Comparison of ENCODE assay signal across 12 cellular contexts in genomic region chr5:111697881-111698757, GRCh38. TPM values are rescaled to one million over a fixed set of nuclear protein-coding genes. Genes with fewer than 3 reads are reported as not detected.
DNase-seq lines count a peak whose midpoint lies in the region; FAIRE-seq and TF ChIP-seq lines count a peak whose summit lies in the region.
"Had no signal": no experiment of that assay in that cellular context is flagged by ENCODE, and none has a peak within 500 bp of the region (broad histone marks: within the 10 kb centered on the region; RNA-seq: fewer than 3 reads in every experiment).

No MANE protein-coding gene starts in this region.

- H3K4me1 ChIP-seq in endodermal cell (ENCODE audit: control insufficient read depth, insufficient read depth, low read length) (no peaks in the 10 kb centered on the region), ovary (ENCODE audit: insufficient read depth) (no peaks in the 10 kb centered on the region)

- TF ChIP-seq CTCF in D721Med (IDR thresholded peaks at IDR 0.05; ENCODE audit: insufficient read depth, missing control alignments) (peak; percentile 4), LNCaP clone FGC (IDR thresholded peaks at IDR 0.05; ENCODE audit: control insufficient read depth, extremely low read depth, insufficient read depth) (peak; percentile 24; the same call in 1 of the 2 replicates), endodermal cell (conservative IDR thresholded peaks at IDR 0.05) (peak; percentile 77), ovary (IDR thresholded peaks at IDR 0.05) (no peak)

- no peaks in the 10 kb centered on the region for H3K9me3 Mint-ChIP-seq in endodermal cell

- H3K4me3 ChIP-seq in LNCaP clone FGC (ENCODE audit: low read depth, low read length) (no peak overlapping the region), endodermal cell (ENCODE audit: low read length) (no peak overlapping the region), ovary (no peak overlapping the region)

- no peak overlapping the region for H3K9ac ChIP-seq in endodermal cell (ENCODE audit: extremely low read depth, low read length, poor library complexity, severe bottlenecking)

- intact Hi-C loops in ovary (cut with DNase I) = no loop called here

- no peak for FAIRE-seq in D721Med (lab: Jason Lieb, UNC)
- no peak for FAIRE-seq in RCC 7860 (lab: Jason Lieb, UNC)

- H3K36me3 Mint-ChIP-seq in endodermal cell (ENCODE audit: low read depth) = no peaks in the 10 kb centered on the region

- H3K27ac Mint-ChIP-seq in endodermal cell = no peak overlapping the region

- H3K9me3 ChIP-seq in endodermal cell (ENCODE audit: control insufficient read depth, low read length) (no peaks in the 10 kb centered on the region), ovary (no peaks in the 10 kb centered on the region)

- no peaks in the 10 kb centered on the region for H3K36me3 ChIP-seq in endodermal cell (ENCODE audit: control insufficient read depth, insufficient read depth, low read length)
- H3K36me3 ChIP-seq in ovary = no peaks in the 10 kb centered on the region

- 72 to 87% methylated on average over 3 to 6 of the region's 6 CpGs for WGBS in endodermal cell (ENCODE audit: insufficient coverage in 1 of 2, insufficient read length in 1 of 2), 2 experiments
- 56 to 57% (median 57%) methylated on average over 6 of the region's 6 CpGs for WGBS in ovary, 3 donors

- TF ChIP-seq EP300 in ovary (IDR thresholded peaks at IDR 0.05) = no peak

- DNase-seq in D721Med (ENCODE audit: insufficient read length, low spot score) (no peak), LNCaP clone FGC (ENCODE audit: low read depth) (peak; percentile 6), endodermal cell (peak; percentile 85), midbrain (lab: John Stamatoyannopoulos, UW) (peak; percentile 5), SW480 (ENCODE audit: low spot score) (no peak), RCC 7860 (ENCODE audit: low spot score) (no peak), ovary (no peak), NCI-H1694 (lab: John Stamatoyannopoulos, UW) (no peak)
- DNase-seq: activated naive CD4-positive, alpha-beta T cell treated with Interleukin-2 at 50 U/mL for 16 hours; erythroblast; KBM-7; stimulated activated CD4-positive, alpha-beta T cell treated with anti-CD3 and anti-CD28 coated beads, Interleukin-1b, Interleukin-23, amount 100 ng/mL, for 48 hours had no signal

- H3K4me3 Mint-ChIP-seq in endodermal cell = no peak overlapping the region

- no peak overlapping the region for H3K27ac ChIP-seq in endodermal cell (ENCODE audit: low read depth, low read length)
- no peak overlapping the region for H3K27ac ChIP-seq in ovary

- peaks cover 3% of the 10 kb centered on the region for H3K27me3 Mint-ChIP-seq in endodermal cell (ENCODE audit: insufficient read depth)

- peaks cover 7% of the 10 kb centered on the region for H3K4me1 Mint-ChIP-seq in endodermal cell

- H3K27me3 ChIP-seq in endodermal cell (ENCODE audit: control insufficient read depth, insufficient read depth, low read length, poor library complexity, severe bottlenecking) = no peaks in the 10 kb centered on the region
- no peaks in the 10 kb centered on the region for H3K27me3 ChIP-seq in ovary

- no peak for TF ChIP-seq POLR2A in ovary (IDR thresholded peaks at IDR 0.05)

RNA-seq across cellular contexts. Expression of gene NREP, which starts 58.9 kb away (rescaled TPM):
- total RNA-seq in endodermal cell (100 to 1,000 TPM; 212 to 238 TPM), ovary (10 to 100 TPM; 17.0 to 65.0 (median 30.9) TPM)
- polyA plus RNA-seq in endodermal cell (2013, experiment 1 of 2) = 529 TPM
- polyA plus RNA-seq in endodermal cell (2013, experiment 2 of 2) = 488 TPM
- polyA plus RNA-seq in ovary = 100 to 1,000 TPM in 1 of 2 donors, 10 to 100 TPM in 1; 44.6 to 129 TPM

Comparison
In these comparisons a context has a peak if more than half of its experiments do, and no peak if none do; other contexts are left out.
1. DNase-seq: peak in LNCaP clone FGC (single experiment), endodermal cell (single experiment) and midbrain (single experiment); none in D721Med (single experiment), SW480 (single experiment), RCC 7860 (single experiment), ovary (0 of 5) and NCI-H1694 (single experiment).
2. CTCF ChIP-seq: peak in D721Med (single experiment), LNCaP clone FGC (single experiment) and endodermal cell (single experiment); none in ovary (0 of 3).